ENCODE assay signal across 9 cellular contexts in genomic region chr3:16828815-16829214, GRCh38. TPM values are rescaled to one million over a fixed set of nuclear protein-coding genes. Genes with fewer than 3 reads are reported as not detected.
DNase-seq lines count a peak whose midpoint lies in the region; ATAC-seq, FAIRE-seq and TF ChIP-seq lines count a peak whose summit lies in the region.
"Had no signal": no experiment of that assay in that cellular context is flagged by ENCODE, and none has a peak within 500 bp of the region (broad histone marks: within the 10 kb centered on the region; RNA-seq: fewer than 3 reads in every experiment).

No MANE protein-coding gene starts in this region.

- H3K4me3 ChIP-seq in GM12864 (ENCODE audit: low read depth, low read length) = no peak overlapping the region
- H3K4me3 ChIP-seq in pancreas = no peak overlapping the region

- DNase-seq in GM12864 (ENCODE audit: low read depth) (peak; percentile 50), T follicular helper cell (ENCODE audit: low read depth) (peak; percentile 47), pancreas (peak in 5 of 6 donors; percentile 35 to 56 (median 42)), frontal cortex (ENCODE audit: low spot score in 2 of 2) (no peak), dedifferentiated amniotic fluid mesenchymal stem cell (ENCODE audit: extremely low spot score) (no peak), osteocyte (ENCODE audit: extremely low spot score, unreplicated experiment) (no peak)
- DNase-seq in central memory CD8-positive, alpha-beta T cell (ENCODE audit: low spot score in 2 of 2) = no peak

- no peak overlapping the region for H3K27ac ChIP-seq in pancreas

- TF ChIP-seq CTCF in GM12864 (IDR thresholded peaks at IDR 0.05; ENCODE audit: low read depth, low read length, missing control alignments) = peak; percentile 64
- TF ChIP-seq CTCF in pancreas (IDR thresholded peaks at IDR 0.05) = peak in 2 of 4 donors; percentile 16 to 26
- no peak for TF ChIP-seq CTCF in osteocyte (IDR thresholded peaks at IDR 0.05)

- H3K4me3 Mint-ChIP-seq in central memory CD8-positive, alpha-beta T cell = no peak overlapping the region
- no peak overlapping the region for H3K4me3 Mint-ChIP-seq in osteocyte (ENCODE audit: unreplicated experiment)
- H3K4me3 Mint-ChIP-seq: stimulated activated naive CD8-positive, alpha-beta T cell treated with anti-CD3 and anti-CD28 coated beads, Interleukin-15, Interleukin-2, amounts not matched to agents 100 ng/mL and 50 ng/mL, for 24 hours had no signal

- no peaks in the 10 kb centered on the region for H3K9me3 Mint-ChIP-seq in central memory CD8-positive, alpha-beta T cell
- no peaks in the 10 kb centered on the region for H3K9me3 Mint-ChIP-seq in osteocyte (ENCODE audit: unreplicated experiment)
- H3K9me3 Mint-ChIP-seq: stimulated activated naive CD8-positive, alpha-beta T cell treated with anti-CD3 and anti-CD28 coated beads, Interleukin-15, Interleukin-2, amounts not matched to agents 100 ng/mL and 50 ng/mL, for 24 hours had no signal

- H3K27me3 Mint-ChIP-seq in central memory CD8-positive, alpha-beta T cell = no peaks in the 10 kb centered on the region
- peaks cover 32% of the 10 kb centered on the region for H3K27me3 Mint-ChIP-seq in osteocyte (ENCODE audit: unreplicated experiment)
- H3K27me3 Mint-ChIP-seq: stimulated activated naive CD8-positive, alpha-beta T cell treated with anti-CD3 and anti-CD28 coated beads, Interleukin-15, Interleukin-2, amounts not matched to agents 100 ng/mL and 50 ng/mL, for 24 hours had no signal

- no peaks in the 10 kb centered on the region for H3K36me3 ChIP-seq in pancreas

- intact Hi-C loops in pancreas (cut with DNase I) = no loop called here

- H3K4me1 Mint-ChIP-seq in central memory CD8-positive, alpha-beta T cell = peaks cover 16% of the 10 kb centered on the region
- no peaks in the 10 kb centered on the region for H3K4me1 Mint-ChIP-seq in osteocyte (ENCODE audit: unreplicated experiment)

- H3K9me3 ChIP-seq in pancreas = no peaks in the 10 kb centered on the region

- ATAC-seq in HG02798 (IDR thresholded peaks at IDR 0.05; ENCODE audit: poor library complexity, unreplicated experiment) (peak; percentile 47), pancreas (peak; percentile 58 to 92 (median 83))
- ATAC-seq in central memory CD8-positive, alpha-beta T cell (replicated peaks; ENCODE audit: extremely low read depth, poor library complexity, severe bottlenecking) = peak; percentile 31

- H3K4me1 ChIP-seq in pancreas = no peaks in the 10 kb centered on the region

- H3K36me3 Mint-ChIP-seq in central memory CD8-positive, alpha-beta T cell (ENCODE audit: insufficient read depth) = no peaks in the 10 kb centered on the region
- H3K36me3 Mint-ChIP-seq in osteocyte (ENCODE audit: unreplicated experiment) = no peaks in the 10 kb centered on the region

- no peaks in the 10 kb centered on the region for H3K27me3 ChIP-seq in pancreas

- H3K27ac Mint-ChIP-seq in central memory CD8-positive, alpha-beta T cell (ENCODE audit: low read depth) = no peak overlapping the region
- H3K27ac Mint-ChIP-seq in osteocyte (ENCODE audit: unreplicated experiment) = no peak overlapping the region
- H3K27ac Mint-ChIP-seq: stimulated activated naive CD8-positive, alpha-beta T cell treated with anti-CD3 and anti-CD28 coated beads, Interleukin-15, Interleukin-2, amounts not matched to agents 100 ng/mL and 50 ng/mL, for 24 hours had no signal

- 30 to 36% methylated on average over 3 of the region's 3 CpGs for WGBS in pancreas, 2 donors

- FAIRE-seq in pancreas (lab: Jason Lieb, UNC) = no peak
- no peak for FAIRE-seq in frontal cortex (lab: Jason Lieb, UNC)

RNA-seq across cellular contexts. Expression of gene PLCL2, which starts 55.9 kb away (rescaled TPM):
- total RNA-seq in pancreas = 10 to 100 TPM in 1 of 6 donors, 1 to 10 TPM in 5; 6.3 to 12.1 (median 8.1) TPM
- 1 to 10 TPM; 1.8 to 6.7 TPM for polyA plus RNA-seq in pancreas
- 122 TPM for total RNA-seq in frontal cortex
- 1.8 and 2.1 TPM in 2 replicates for total RNA-seq in osteocyte

Comparison
In these comparisons a context has a peak if more than half of its experiments do, and no peak if none do; other contexts are left out.
1. DNase-seq: peak in GM12864 (single experiment), T follicular helper cell (single experiment) and pancreas (5 of 6); none in central memory CD8-positive, alpha-beta T cell (0 of 2), frontal cortex (0 of 2), dedifferentiated amniotic fluid mesenchymal stem cell (single experiment) and osteocyte (single experiment).
2. ATAC-seq: peak in every context shown above with its lines; median percentile 83 in pancreas; 47 in HG02798; 31 in central memory CD8-positive, alpha-beta T cell.